ENCODE assay signal across 1 cellular context in the genomic region with DNA sequence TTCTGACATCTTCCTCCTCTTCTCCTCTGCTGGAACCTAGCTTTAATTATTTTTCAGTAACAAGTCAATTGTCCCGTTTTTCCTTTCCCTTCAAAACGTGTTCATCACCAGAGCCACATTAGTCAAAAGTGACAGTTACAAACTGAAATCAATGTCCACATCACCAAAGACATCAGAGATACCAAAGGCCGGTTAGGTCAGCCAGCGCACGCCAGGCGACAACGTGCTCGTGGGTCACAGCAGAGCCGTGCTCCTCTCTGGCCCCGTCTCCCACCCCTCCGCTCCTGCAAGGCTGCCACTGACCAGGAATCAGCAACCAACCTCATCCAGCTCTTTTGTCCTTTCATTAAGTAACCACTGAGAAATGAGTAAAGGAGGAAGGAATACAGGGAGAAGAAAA.
TF ChIP-seq lines count a peak whose summit lies in the region.

No MANE protein-coding gene starts in this region.

TF ChIP-seq in IMR-90, 13 proteins besides CTCF, POLR2A, EP300 and RAD21 (continued from another document):
- TF ChIP-seq RCOR1 (IDR thresholded peaks at IDR 0.05; ENCODE audit: insufficient replicate concordance, low read length) (no peak), FOS (IDR thresholded peaks at IDR 0.05; ENCODE audit: low read depth, low read length) (no peak)
- TF ChIP-seq, protein P1, sequence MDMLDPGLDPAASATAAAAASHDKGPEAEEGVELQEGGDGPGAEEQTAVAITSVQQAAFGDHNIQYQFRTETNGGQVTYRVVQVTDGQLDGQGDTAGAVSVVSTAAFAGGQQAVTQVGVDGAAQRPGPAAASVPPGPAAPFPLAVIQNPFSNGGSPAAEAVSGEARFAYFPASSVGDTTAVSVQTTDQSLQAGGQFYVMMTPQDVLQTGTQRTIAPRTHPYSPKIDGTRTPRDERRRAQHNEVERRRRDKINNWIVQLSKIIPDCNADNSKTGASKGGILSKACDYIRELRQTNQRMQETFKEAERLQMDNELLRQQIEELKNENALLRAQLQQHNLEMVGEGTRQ (IDR thresholded peaks at IDR 0.05; ENCODE audit: low read depth, low read length): no peak
